1 cellular context compared by ENCODE assay signal in genomic region chr7:7816816-7817536, GRCh38.
TF ChIP-seq lines count a peak whose summit lies in the region.

No MANE protein-coding gene starts in this region.

TF ChIP-seq in GM12878, 131 proteins besides CTCF, POLR2A, EP300 and RAD21 (continued from another document):
- TF ChIP-seq TCF12 (IDR thresholded peaks at IDR 0.05; ENCODE audit: low read depth, low read length) (0 out of 2 replicates have a peak, but pooled peaks have one; percentile 42), RUNX3 (IDR thresholded peaks at IDR 0.05; ENCODE audit: low read length) (peak; percentile 86), SUPT20H (IDR thresholded peaks at IDR 0.05; ENCODE audit: borderline replicate concordance, control insufficient read depth, low read depth, low read length) (no peak), BMI1 (IDR thresholded peaks at IDR 0.05; ENCODE audit: borderline replicate concordance) (peak; percentile 43; the same call in 1 of the 2 replicates), HDAC2 (IDR thresholded peaks at IDR 0.05) (no peak), BCL11A (IDR thresholded peaks at IDR 0.05; ENCODE audit: low read depth, low read length) (peak; percentile 84), NFIC (IDR thresholded peaks at IDR 0.05; ENCODE audit: low read depth, low read length) (peak; percentile 96), ZBED1 (IDR thresholded peaks at IDR 0.05; ENCODE audit: borderline replicate concordance) (peak; percentile 75; the same call in 1 of the 2 replicates), BCL3 (IDR thresholded peaks at IDR 0.05; ENCODE audit: borderline replicate concordance, insufficient read depth, low read depth, low read length, poor library complexity, severe bottlenecking) (peak; percentile 39), ATF7 (IDR thresholded peaks at IDR 0.05; ENCODE audit: low read depth) (peak; percentile 61), NRF1 (conservative IDR thresholded peaks at IDR 0.05; ENCODE audit: low read depth, low read length) (no peak), NFXL1 (IDR thresholded peaks at IDR 0.05; ENCODE audit: borderline replicate concordance) (no peak), BHLHE40 (IDR thresholded peaks at IDR 0.05; ENCODE audit: borderline replicate concordance in 1 of 2, low read depth in 2 of 2, low read length in 1 of 2) (peak in 1 of 2 experiments; percentile 38; a peak in 1 of 4 replicates), RELB (IDR thresholded peaks at IDR 0.05; ENCODE audit: low read depth) (peak; percentile 35; the same call in 1 of the 2 replicates), ATF2 (IDR thresholded peaks at IDR 0.05; ENCODE audit: low read length) (peak; percentile 91), EED (IDR thresholded peaks at IDR 0.05; ENCODE audit: low read depth) (peak; percentile 75), TCF7 (IDR thresholded peaks at IDR 0.05; ENCODE audit: borderline replicate concordance) (peak; percentile 97), SRF (IDR thresholded peaks at IDR 0.05; ENCODE audit: low read depth in 2 of 2, low read length in 2 of 2) (0 out of 4 replicates have a peak, but pooled peaks of 1 of the 2 experiments have one; percentile 53), FOXM1 (IDR thresholded peaks at IDR 0.05; ENCODE audit: low read depth, low read length) (peak; percentile 96)
